In genomic region chr6:138824482-138825134, GRCh38 we compare ENCODE assay signal across 12 cellular contexts.
A peak's percentile ranks its signal among the peaks of the same experiment; 100 is the strongest.
DNase-seq lines count a peak whose midpoint lies in the region; TF ChIP-seq lines count a peak whose summit lies in the region.
"Had no signal": no experiment of that assay in that cellular context is flagged by ENCODE, and none has a peak within 500 bp of the region (broad histone marks: within the 10 kb centered on the region; RNA-seq: fewer than 3 reads in every experiment).

No MANE protein-coding gene starts in this region.

- no peak overlapping the region for H3K4me3 ChIP-seq in epithelial cell of esophagus (ENCODE audit: low read length)
- H3K4me3 ChIP-seq: MG63 had no signal

- no peaks in the 10 kb centered on the region for H3K27me3 Mint-ChIP-seq in T-helper 1 cell treated with Interleukin-12 subunit alpha and Interleukin-12 subunit beta and Interleukin-4 antibody, amounts not matched to agents 30 μg/mL and 1 μg/mL, for 36 hours (ENCODE audit: low read depth)
- H3K27me3 Mint-ChIP-seq: stimulated activated memory B cell treated with anti-CD40 and anti-IgM and Interleukin-4, amounts not matched to agents 10 μg/mL and 1 μg/mL and 100 μg/mL, for 72 hours had no signal

- no peaks in the 10 kb centered on the region for H3K9me3 Mint-ChIP-seq in T-helper 1 cell treated with Interleukin-12 subunit alpha and Interleukin-12 subunit beta and Interleukin-4 antibody, amounts not matched to agents 30 μg/mL and 1 μg/mL, for 36 hours

- no peak overlapping the region for H3K4me3 Mint-ChIP-seq in T-helper 1 cell treated with Interleukin-12 subunit alpha and Interleukin-12 subunit beta and Interleukin-4 antibody, amounts not matched to agents 30 μg/mL and 1 μg/mL, for 36 hours
- H3K4me3 Mint-ChIP-seq: stimulated activated memory B cell treated with anti-CD40 and anti-IgM and Interleukin-4, amounts not matched to agents 10 μg/mL and 1 μg/mL and 100 μg/mL, for 72 hours had no signal

- peak overlapping the region; percentile 2 for H3K27ac Mint-ChIP-seq in T-helper 1 cell treated with Interleukin-12 subunit alpha and Interleukin-12 subunit beta and Interleukin-4 antibody, amounts not matched to agents 30 μg/mL and 1 μg/mL, for 36 hours
- H3K27ac Mint-ChIP-seq: stimulated activated memory B cell treated with anti-CD40 and anti-IgM and Interleukin-4, amounts not matched to agents 10 μg/mL and 1 μg/mL and 100 μg/mL, for 72 hours had no signal

- H3K36me3 Mint-ChIP-seq in T-helper 1 cell treated with Interleukin-12 subunit alpha and Interleukin-12 subunit beta and Interleukin-4 antibody, amounts not matched to agents 30 μg/mL and 1 μg/mL, for 36 hours (ENCODE audit: low read depth): no peaks in the 10 kb centered on the region
- H3K36me3 Mint-ChIP-seq: stimulated activated memory B cell treated with anti-CD40 and anti-IgM and Interleukin-4, amounts not matched to agents 10 μg/mL and 1 μg/mL and 100 μg/mL, for 72 hours had no signal

- DNase-seq in stimulated activated CD4-positive, alpha-beta T cell treated with anti-CD3 and anti-CD28 coated beads, Interleukin-12 subunit alpha, Interleukin-12 subunit beta, amount 100 ng/mL, for 48 hours (ENCODE audit: low read depth in 2 of 3, low spot score in 1 of 3): peak in 2 of 3 donors; percentile 7 to 11
- no peak for DNase-seq in stimulated activated CD4-positive, alpha-beta T cell treated with anti-CD3 and anti-CD28 coated beads, Interleukin-4, amount 100 ng/mL, for 1 hour
- DNase-seq in epithelial cell of esophagus (ENCODE audit: low read depth) (peak; percentile 59), substantia nigra (lab: John Stamatoyannopoulos, UW) (no peak), AG20443 (ENCODE audit: low spot score) (no peak), amniotic stem cell (lab: John Stamatoyannopoulos, UW) (no peak), SIG-M5 treated with dmso at 0.1 percent for 504 hours (lab: John Stamatoyannopoulos, UW; ENCODE audit: unreplicated experiment) (no peak)
- DNase-seq: MG63, NCI-H446 had no signal

- no peak for TF ChIP-seq CTCF in epithelial cell of esophagus (IDR thresholded peaks at IDR 0.05; ENCODE audit: insufficient read depth, low read depth, low read length, missing control alignments)

- H3K4me1 Mint-ChIP-seq in T-helper 1 cell treated with Interleukin-12 subunit alpha and Interleukin-12 subunit beta and Interleukin-4 antibody, amounts not matched to agents 30 μg/mL and 1 μg/mL, for 36 hours (ENCODE audit: low read depth): peaks cover 3% of the 10 kb centered on the region

- H3K27ac ChIP-seq in substantia nigra (ENCODE audit: low read depth, low read length, poor library complexity, severe bottlenecking): no peak overlapping the region
- H3K27ac ChIP-seq: C4-2B had no signal

Comparison
In these comparisons a context has a peak if more than half of its experiments do, and no peak if none do; other contexts are left out.
1. DNase-seq: peak in stimulated activated CD4-positive, alpha-beta T cell treated with anti-CD3 and anti-CD28 coated beads, Interleukin-12 subunit alpha, Interleukin-12 subunit beta, amount 100 ng/mL, for 48 hours (2 of 3) and epithelial cell of esophagus (single experiment); none in stimulated activated CD4-positive, alpha-beta T cell treated with anti-CD3 and anti-CD28 coated beads, Interleukin-4, amount 100 ng/mL, for 1 hour (single experiment), substantia nigra (0 of 49), AG20443 (single experiment), amniotic stem cell (single experiment) and SIG-M5 treated with dmso at 0.1 percent for 504 hours (single experiment).